ENCODE assay signal across 24 cellular contexts in genomic region chr1:91894036-91894761, GRCh38. TPM values are rescaled to one million over a fixed set of nuclear protein-coding genes. Genes with fewer than 3 reads are reported as not detected.
DNase-seq lines count a peak whose midpoint lies in the region; TF ChIP-seq lines count a peak whose summit lies in the region.
"Had no signal": no experiment of that assay in that cellular context is flagged by ENCODE, and none has a peak within 500 bp of the region (broad histone marks: within the 10 kb centered on the region; RNA-seq: fewer than 3 reads in every experiment).

No MANE protein-coding gene starts in this region.

- H3K27me3 ChIP-seq in uterus = no peaks in the 10 kb centered on the region
- H3K27me3 ChIP-seq: stomach, tibial nerve had no signal

- no peak overlapping the region for H3K4me3 ChIP-seq in fibroblast of villous mesenchyme (ENCODE audit: low read depth, low read length)
- no peak overlapping the region for H3K4me3 ChIP-seq in uterus
- H3K4me3 ChIP-seq: stomach, tibial nerve had no signal

- peaks cover 0 to 10% of the 10 kb centered on the region in 2 donors for H3K4me1 ChIP-seq in uterus

- H3K36me3 ChIP-seq in uterus = no peaks in the 10 kb centered on the region
- H3K36me3 ChIP-seq: stomach, tibial nerve had no signal

- H3K9me3 ChIP-seq in uterus = no peaks in the 10 kb centered on the region
- H3K9me3 ChIP-seq: stomach, tibial nerve had no signal

- peak overlapping the region; percentile 19 to 32 for H3K27ac ChIP-seq in uterus
- H3K27ac ChIP-seq: stomach had no signal

- no peak for TF ChIP-seq POLR2A in uterus (IDR thresholded peaks at IDR 0.05)

- intact Hi-C loops in uterus (cut with DNase I; ENCODE audit: low total_unique reads) = no loop called here

- DNase-seq in activated CD8-positive, alpha-beta memory T cell treated with anti-CD3 and anti-CD28 coated beads, Interleukin-2, amount 50 U/mL, for 48 hours = peak; percentile 8
- DNase-seq in activated CD8-positive, alpha-beta memory T cell treated with anti-CD3 and anti-CD28 coated beads, Interleukin-2, amount 50 U/mL, for 4 hours = no peak
- peak; percentile 86 for DNase-seq in RPMI7951 (ENCODE audit: low read depth)
- peak; percentile 70 for DNase-seq in fibroblast of villous mesenchyme (ENCODE audit: low read depth)
- DNase-seq in uterus = no peak
- DNase-seq in activated CD4-positive, alpha-beta T cell treated with anti-CD3 and anti-CD28 coated beads, Interleukin-2, amount 50 U/mL, for 48 hours = no peak
- no peak for DNase-seq in retina
- no peak for DNase-seq in GM19240 (ENCODE audit: insufficient read length, low spot score)
- DNase-seq: activated CD4-positive, alpha-beta T cell treated with anti-CD3 and anti-CD28 coated beads for 1 hour; activated T-cell treated with anti-CD3 and anti-CD28 coated beads, Interleukin-2, amount 50 U/mL, for 72 hours; C1 segment of cervical spinal cord; effector CD8-positive, alpha-beta T cell; left colon; naive B cell; NCI-H187; NCI-H526 treated with DMSO at 0.1 percent for 48 hours; stomach had no signal

- TF ChIP-seq CTCF in fibroblast of villous mesenchyme (IDR thresholded peaks at IDR 0.05; ENCODE audit: insufficient read depth, low read depth, low read length) (no peak), uterus (IDR thresholded peaks at IDR 0.05) (no peak)

RNA-seq across cellular contexts. Expression of gene TGFBR3, which starts 8.2 kb away (rescaled TPM):
- 4.5 and 7.3 TPM in 2 replicates for total RNA-seq in RPMI7951 (2014; rRNA removed; shearing (Covaris generic))
- 15.8 and 17.7 TPM in 2 replicates for total RNA-seq in fibroblast of villous mesenchyme
- total RNA-seq in uterus = 100 to 1,000 TPM in 3 of 4 donors, 10 to 100 TPM in 1; 87.8 to 388 (median 212) TPM

RNA-seq across cellular contexts. Expression of gene BRDT, which starts 55.0 kb away (rescaled TPM):
- total RNA-seq in RPMI7951 (2014; rRNA removed; shearing (Covaris generic)) = not detected in 2 replicates
- total RNA-seq in fibroblast of villous mesenchyme = under 0.01 and 0.97 TPM in 2 replicates
- under 1 TPM in 1 of 4 donors, not detected in 3; 0.14 TPM for total RNA-seq in uterus
- total RNA-seq: A673; activated T-cell treated with anti-CD3 and anti-CD28 coated beads, Interleukin-2, amount 50 U/mL, for 72 hours; cerebellum; Daoy; esophagus mucosa; H4; left colon; mesenteric fat pad; stomach had no signal

Comparison
In these comparisons a context has a peak if more than half of its experiments do, and no peak if none do; other contexts are left out.
1. DNase-seq: peak in activated CD8-positive, alpha-beta memory T cell treated with anti-CD3 and anti-CD28 coated beads, Interleukin-2, amount 50 U/mL, for 48 hours (single experiment), RPMI7951 (single experiment) and fibroblast of villous mesenchyme (single experiment); none in activated CD8-positive, alpha-beta memory T cell treated with anti-CD3 and anti-CD28 coated beads, Interleukin-2, amount 50 U/mL, for 4 hours (single experiment), uterus (0 of 2), activated CD4-positive, alpha-beta T cell treated with anti-CD3 and anti-CD28 coated beads, Interleukin-2, amount 50 U/mL, for 48 hours (0 of 2), retina (single experiment) and GM19240 (single experiment).